ENCODE assay signal across 2 cellular contexts in genomic region chr2:77954931-77955330, GRCh38.
TF ChIP-seq lines count a peak whose summit lies in the region.

No MANE protein-coding gene starts in this region.

TF ChIP-seq in SK-N-SH, 30 proteins besides CTCF, POLR2A, EP300 and RAD21 (continued from another document):
- no peak for TF ChIP-seq IRF3 (IDR thresholded peaks at IDR 0.05; ENCODE audit: low read depth, low read length)
- no peak for TF ChIP-seq RCOR1 (IDR thresholded peaks at IDR 0.05; ENCODE audit: low read length)
- TF ChIP-seq SIN3A (IDR thresholded peaks at IDR 0.05; ENCODE audit: borderline replicate concordance, low read depth, low read length), result no peak
- TF ChIP-seq POLR2AphosphoS5 (IDR thresholded peaks at IDR 0.05; ENCODE audit: low read depth, low read length), result no peak
- TF ChIP-seq, protein P1, sequence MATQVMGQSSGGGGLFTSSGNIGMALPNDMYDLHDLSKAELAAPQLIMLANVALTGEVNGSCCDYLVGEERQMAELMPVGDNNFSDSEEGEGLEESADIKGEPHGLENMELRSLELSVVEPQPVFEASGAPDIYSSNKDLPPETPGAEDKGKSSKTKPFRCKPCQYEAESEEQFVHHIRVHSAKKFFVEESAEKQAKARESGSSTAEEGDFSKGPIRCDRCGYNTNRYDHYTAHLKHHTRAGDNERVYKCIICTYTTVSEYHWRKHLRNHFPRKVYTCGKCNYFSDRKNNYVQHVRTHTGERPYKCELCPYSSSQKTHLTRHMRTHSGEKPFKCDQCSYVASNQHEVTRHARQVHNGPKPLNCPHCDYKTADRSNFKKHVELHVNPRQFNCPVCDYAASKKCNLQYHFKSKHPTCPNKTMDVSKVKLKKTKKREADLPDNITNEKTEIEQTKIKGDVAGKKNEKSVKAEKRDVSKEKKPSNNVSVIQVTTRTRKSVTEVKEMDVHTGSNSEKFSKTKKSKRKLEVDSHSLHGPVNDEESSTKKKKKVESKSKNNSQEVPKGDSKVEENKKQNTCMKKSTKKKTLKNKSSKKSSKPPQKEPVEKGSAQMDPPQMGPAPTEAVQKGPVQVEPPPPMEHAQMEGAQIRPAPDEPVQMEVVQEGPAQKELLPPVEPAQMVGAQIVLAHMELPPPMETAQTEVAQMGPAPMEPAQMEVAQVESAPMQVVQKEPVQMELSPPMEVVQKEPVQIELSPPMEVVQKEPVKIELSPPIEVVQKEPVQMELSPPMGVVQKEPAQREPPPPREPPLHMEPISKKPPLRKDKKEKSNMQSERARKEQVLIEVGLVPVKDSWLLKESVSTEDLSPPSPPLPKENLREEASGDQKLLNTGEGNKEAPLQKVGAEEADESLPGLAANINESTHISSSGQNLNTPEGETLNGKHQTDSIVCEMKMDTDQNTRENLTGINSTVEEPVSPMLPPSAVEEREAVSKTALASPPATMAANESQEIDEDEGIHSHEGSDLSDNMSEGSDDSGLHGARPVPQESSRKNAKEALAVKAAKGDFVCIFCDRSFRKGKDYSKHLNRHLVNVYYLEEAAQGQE (IDR thresholded peaks at IDR 0.05; ENCODE audit: low read depth, low read length), result no peak
- TF ChIP-seq TEAD4 (IDR thresholded peaks at IDR 0.05; ENCODE audit: borderline replicate concordance, insufficient read depth), result no peak
- no peak for TF ChIP-seq RXRA (IDR thresholded peaks at IDR 0.05; ENCODE audit: borderline replicate concordance, low read depth)
- TF ChIP-seq EZH2phosphoT487 (IDR thresholded peaks at IDR 0.05; ENCODE audit: borderline replicate concordance, low read depth), result no peak
- no peak for TF ChIP-seq MAX (IDR thresholded peaks at IDR 0.05; ENCODE audit: low read depth)
- TF ChIP-seq GABPA (IDR thresholded peaks at IDR 0.05; ENCODE audit: low read depth), result no peak
- TF ChIP-seq USF2 (IDR thresholded peaks at IDR 0.05; ENCODE audit: borderline replicate concordance, low read depth, low read length), result no peak
- no peak for TF ChIP-seq TCF12 (IDR thresholded peaks at IDR 0.05)

TF ChIP-seq in SK-N-SH treated with all-trans-retinoic acid at 6 μM for 48 hours, 23 proteins besides CTCF, POLR2A, EP300 and RAD21 (continued from another document):
- TF ChIP-seq POU6F1 (CRISPR knock-in tag; IDR thresholded peaks at IDR 0.05; ENCODE audit: borderline replicate concordance, low read depth) (no peak), ZNF70 (CRISPR knock-in tag; IDR thresholded peaks at IDR 0.05) (no peak), ARNTL (CRISPR knock-in tag; IDR thresholded peaks at IDR 0.05; ENCODE audit: borderline replicate concordance, low read depth) (no peak), ZFP3 (CRISPR knock-in tag; IDR thresholded peaks at IDR 0.05) (no peak), RARB (CRISPR knock-in tag; IDR thresholded peaks at IDR 0.05) (no peak), PPARA (CRISPR knock-in tag; IDR thresholded peaks at IDR 0.05; ENCODE audit: borderline replicate concordance) (no peak), ESRRG (CRISPR knock-in tag; IDR thresholded peaks at IDR 0.05) (no peak), ISL1 (CRISPR knock-in tag; IDR thresholded peaks at IDR 0.05) (no peak), PATZ1 (CRISPR knock-in tag; IDR thresholded peaks at IDR 0.05; ENCODE audit: borderline replicate concordance) (no peak)
